ENCODE assay signal across 18 cellular contexts in genomic region chr6:24188571-24188970, GRCh38.
"Had no signal": no experiment of that assay in that cellular context is flagged by ENCODE, and none has a peak within 500 bp of the region (broad histone marks: within the 10 kb centered on the region; RNA-seq: fewer than 3 reads in every experiment).

No MANE protein-coding gene starts in this region.

- H3K36me3 ChIP-seq: gastrocnemius medialis, left ventricle myocardium inferior, sigmoid colon, transverse colon had no signal

- H3K9me3 ChIP-seq: gastrocnemius medialis, left ventricle myocardium inferior, sigmoid colon, transverse colon had no signal

- H3K27me3 ChIP-seq: gastrocnemius medialis, sigmoid colon, transverse colon had no signal

- H3K4me1 ChIP-seq: gastrocnemius medialis, left ventricle myocardium inferior, sigmoid colon, transverse colon had no signal

- H3K4me3 ChIP-seq: gastrocnemius medialis, left ventricle myocardium inferior, sigmoid colon, smooth muscle cell, transverse colon had no signal

- H3K4me2 ChIP-seq: smooth muscle cell had no signal

- DNase-seq: activated CD4-positive, alpha-beta T cell treated with anti-CD3 and anti-CD28 coated beads for 1 hour; activated CD4-positive, alpha-beta T cell treated with anti-CD3 and anti-CD28 coated beads, Interleukin-2, amount 50 U/mL, for 1 hour; activated naive CD8-positive, alpha-beta T cell treated with anti-CD3 and anti-CD28 coated beads for 36 hours; activated T-cell treated with anti-CD3 and anti-CD28 coated beads, Interleukin-2, amount 50 U/mL, for 1 hour; central memory CD4-positive, alpha-beta T cell; effector memory CD4-positive, alpha-beta T cell; gastrocnemius medialis; hypothalamus; left ventricle myocardium inferior; midbrain; natural killer cell; retina; sigmoid colon; stimulated activated CD4-positive, alpha-beta T cell treated with anti-CD3 and anti-CD28 coated beads, Interleukin-15, amount 100 ng/mL, for 24 hours; stimulated activated CD8-positive, alpha-beta memory T cell treated with anti-CD3 and anti-CD28 coated beads, Interleukin-4, amount 100 ng/mL, for 48 hours; stimulated activated naive B cell treated with anti-CD40 and anti-IgM and Interleukin-4, amounts not matched to agents 10 μg/mL and 1 μg/mL and 100 μg/mL, for 72 hours; transverse colon had no signal

- H3K27ac ChIP-seq: gastrocnemius medialis, left ventricle myocardium inferior, sigmoid colon, transverse colon had no signal
